In genomic region chr1:19709255-19709765, GRCh38 we compare ENCODE assay signal across 29 cellular contexts. TPM values are rescaled to one million over a fixed set of nuclear protein-coding genes. Genes with fewer than 3 reads are reported as not detected.
"Had no signal": no experiment of that assay in that cellular context is flagged by ENCODE, and none has a peak within 500 bp of the region (broad histone marks: within the 10 kb centered on the region; RNA-seq: fewer than 3 reads in every experiment).

No MANE protein-coding gene starts in this region.

- H3K27ac Mint-ChIP-seq: activated CD8-positive, alpha-beta T cell treated with anti-CD3 and anti-CD28 coated beads for 36 hours; activated T-helper 1 cell treated with anti-CD3 and anti-CD28 coated beads, Interleukin-12 subunit alpha, Interleukin-12 subunit beta, Interleukin-2, Interleukin-4 antibody, amounts not matched to agents 30 ng/mL and 10 ng/mL and 1 ng/mL, durations not matched to agents 14 hours and 24 hours and 36 hours had no signal

- H3K27me3 Mint-ChIP-seq: activated CD8-positive, alpha-beta T cell treated with anti-CD3 and anti-CD28 coated beads for 36 hours; activated naive CD8-positive, alpha-beta T cell treated with anti-CD3 and anti-CD28 coated beads for 36 hours had no signal

- ATAC-seq: activated CD8-positive, alpha-beta T cell treated with anti-CD3 and anti-CD28 coated beads for 36 hours; Panc1 had no signal

- H3K4me1 ChIP-seq: SJCRH30 had no signal

- H3K4me3 ChIP-seq: cardiac muscle cell, coronary artery, SJCRH30, SK-N-MC had no signal

- H3K27ac ChIP-seq: cardiac muscle cell, coronary artery, SJCRH30, SK-N-MC had no signal

- H3K9me3 Mint-ChIP-seq: activated CD8-positive, alpha-beta T cell treated with anti-CD3 and anti-CD28 coated beads for 36 hours; activated naive CD8-positive, alpha-beta T cell treated with anti-CD3 and anti-CD28 coated beads for 36 hours; activated T-helper 1 cell treated with anti-CD3 and anti-CD28 coated beads, Interleukin-12 subunit alpha, Interleukin-12 subunit beta, Interleukin-2, Interleukin-4 antibody, amounts not matched to agents 30 ng/mL and 10 ng/mL and 1 ng/mL, durations not matched to agents 14 hours and 24 hours and 36 hours had no signal

- DNase-seq: activated CD4-positive, alpha-beta T cell treated with anti-CD3 and anti-CD28 coated beads for 4 hours; activated CD8-positive, alpha-beta T cell treated with anti-CD3 and anti-CD28 coated beads for 36 hours; activated gamma-delta T cell treated with Interleukin-2 at 50 U/mL for 16 hours; activated naive CD4-positive, alpha-beta T cell treated with anti-CD3 and anti-CD28 coated beads, Interleukin-2, amount 50 U/mL, for 16 hours; activated naive CD8-positive, alpha-beta T cell treated with anti-CD3 and anti-CD28 coated beads for 36 hours; activated T-cell treated with anti-CD3 and anti-CD28 coated beads, Interleukin-2, amount 50 U/mL, for 1 hour; amniotic stem cell; aorta; NCI-H1105; NCI-H1417 treated with DMSO at 0.1 percent for 48 hours; NCI-H187 treated with DMSO at 0.1 percent for 48 hours; NCI-H2081; NCI-H2171 treated with DMSO at 0.1 percent for 48 hours; NCI-H2227 treated with DMSO at 0.1 percent for 48 hours; NCI-H524 treated with DMSO at 0.1 percent for 48 hours; SHP77; SJCRH30; T1000 had no signal

- H3K4me3 Mint-ChIP-seq: activated CD8-positive, alpha-beta T cell treated with anti-CD3 and anti-CD28 coated beads for 36 hours; activated naive CD8-positive, alpha-beta T cell treated with anti-CD3 and anti-CD28 coated beads for 36 hours; activated T-helper 1 cell treated with anti-CD3 and anti-CD28 coated beads, Interleukin-12 subunit alpha, Interleukin-12 subunit beta, Interleukin-2, Interleukin-4 antibody, amounts not matched to agents 30 ng/mL and 10 ng/mL and 1 ng/mL, durations not matched to agents 14 hours and 24 hours and 36 hours had no signal

- H3K9me3 ChIP-seq: SJCRH30 had no signal

- H3K36me3 ChIP-seq: cardiac muscle cell, SJCRH30 had no signal

RNA-seq across cellular contexts. Expression of gene HTR6, which starts 44.6 kb away (rescaled TPM):
- total RNA-seq: activated CD8-positive, alpha-beta memory T cell treated with anti-CD3 and anti-CD28 coated beads for 36 hours; activated CD8-positive, alpha-beta T cell treated with anti-CD3 and anti-CD28 coated beads for 36 hours; activated naive CD8-positive, alpha-beta T cell treated with anti-CD3 and anti-CD28 coated beads for 36 hours; activated T-helper 1 cell treated with anti-CD3 and anti-CD28 coated beads, Interleukin-12 subunit alpha, Interleukin-12 subunit beta, Interleukin-2, Interleukin-4 antibody, amounts not matched to agents 30 ng/mL and 10 ng/mL and 1 ng/mL, durations not matched to agents 14 hours and 24 hours and 36 hours; cardiac muscle cell; M059J; NCI-H460; RPMI7951; SJCRH30; T-helper 1 cell treated with Interleukin-12 subunit alpha and Interleukin-12 subunit beta and Interleukin-4 antibody, amounts not matched to agents 30 ng/mL and 1 ng/mL, for 36 hours; T-helper 2 cell treated with Interferon-gamma antibody and Interleukin-4, amounts not matched to agents 100 ng/mL and 5 ng/mL, for 36 hours had no signal
